ENCODE assay signal across 8 cellular contexts in genomic region chr21:36060159-36060921, GRCh38. TPM values are rescaled to one million over a fixed set of nuclear protein-coding genes. Genes with fewer than 3 reads are reported as not detected.
DNase-seq lines count a peak whose midpoint lies in the region; ATAC-seq and TF ChIP-seq lines count a peak whose summit lies in the region.

A gene with protein sequence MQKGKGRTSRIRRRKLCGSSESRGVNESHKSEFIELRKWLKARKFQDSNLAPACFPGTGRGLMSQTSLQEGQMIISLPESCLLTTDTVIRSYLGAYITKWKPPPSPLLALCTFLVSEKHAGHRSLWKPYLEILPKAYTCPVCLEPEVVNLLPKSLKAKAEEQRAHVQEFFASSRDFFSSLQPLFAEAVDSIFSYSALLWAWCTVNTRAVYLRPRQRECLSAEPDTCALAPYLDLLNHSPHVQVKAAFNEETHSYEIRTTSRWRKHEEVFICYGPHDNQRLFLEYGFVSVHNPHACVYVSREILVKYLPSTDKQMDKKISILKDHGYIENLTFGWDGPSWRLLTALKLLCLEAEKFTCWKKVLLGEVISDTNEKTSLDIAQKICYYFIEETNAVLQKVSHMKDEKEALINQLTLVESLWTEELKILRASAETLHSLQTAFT (minus strand): TSS chr21:36060526. CDS start chr21:36058888, 1,638 bp downstream.

- peak within 1 kb of the TSS; percentile 95 for H3K4me3 ChIP-seq in epithelial cell of proximal tubule (ENCODE audit: low read depth, low read length)
- peak within 1 kb of the TSS; percentile 88 to 99 for H3K4me3 ChIP-seq in mucosa of rectum (ENCODE audit: low read length in 2 of 2)

- peaks cover 5 to 12% (median 6%) of the 10 kb centered on the region in 3 donors for H3K4me1 Mint-ChIP-seq in IgD-negative memory B cell

- DNase-seq in DMS 273 treated with DMSO at 0.1 percent for 48 hours (lab: John Stamatoyannopoulos, UW) (peak; percentile 83), OCI-M2 (lab: John Stamatoyannopoulos, UW; ENCODE audit: unreplicated experiment) (peak; percentile 64), activated T-cell treated with anti-CD3 and anti-CD28 coated beads for 4 hours (peak; percentile 89), epithelial cell of proximal tubule (ENCODE audit: low read depth) (peak; percentile 59)
- peak; percentile 97 for DNase-seq in stimulated activated CD8-positive, alpha-beta memory T cell treated with anti-CD3 and anti-CD28 coated beads, Interleukin-4, amount 100 ng/mL, for 48 hours

- H3K27ac Mint-ChIP-seq in IgD-negative memory B cell, result peak within 1 kb of the TSS; percentile 94 to 99 (median 98)

- no peak for TF ChIP-seq CTCF in epithelial cell of proximal tubule (conservative IDR thresholded peaks at IDR 0.05; ENCODE audit: low read depth, low read length)

- H3K27me3 ChIP-seq in mucosa of rectum (ENCODE audit: control insufficient read depth in 2 of 2, insufficient read depth in 2 of 2, low read length in 2 of 2), result no peaks in the 10 kb centered on the region

- no peaks in the 10 kb centered on the region for H3K9me3 Mint-ChIP-seq in IgD-negative memory B cell

- H3K9me3 ChIP-seq in mucosa of rectum (ENCODE audit: control insufficient read depth in 2 of 2, low read length in 2 of 2), result no peaks in the 10 kb centered on the region

- peaks cover 2% of the 10 kb centered on the region for H3K27me3 Mint-ChIP-seq in IgD-negative memory B cell

- H3K36me3 Mint-ChIP-seq in IgD-negative memory B cell, result peaks cover 12% of the 10 kb centered on the region

- peak within 1 kb of the TSS; percentile 94 to 99 (median 97) for H3K4me3 Mint-ChIP-seq in IgD-negative memory B cell

- peaks cover 0 to 3% of the 10 kb centered on the region in 2 donors for H3K4me1 ChIP-seq in mucosa of rectum (ENCODE audit: control insufficient read depth in 2 of 2, insufficient read depth in 2 of 2, low read length in 2 of 2)

- peaks cover 27 to 29% of the 10 kb centered on the region in 2 donors for H3K36me3 ChIP-seq in mucosa of rectum (ENCODE audit: control insufficient read depth in 2 of 2, insufficient read depth in 2 of 2, low read length in 2 of 2)

- peak within 1 kb of the TSS; percentile 78 to 79 for H3K9ac ChIP-seq in mucosa of rectum (ENCODE audit: low read depth in 1 of 2, low read length in 2 of 2)

- ATAC-seq in GM21529 (IDR thresholded peaks at IDR 0.05; ENCODE audit: unreplicated experiment), result peak; percentile 90

- peak within 1 kb of the TSS; percentile 93 to 95 for H3K27ac ChIP-seq in mucosa of rectum (ENCODE audit: low read depth in 2 of 2, low read length in 2 of 2)

RNA-seq across cellular contexts. Expression of the gene that starts here (rescaled TPM):
- 13.6 TPM for polyA plus RNA-seq in IgD-negative memory B cell
- total RNA-seq in epithelial cell of proximal tubule, result 19.7 and 36.2 TPM in 2 replicates

Comparison
In these comparisons a context has a peak if more than half of its experiments do, and no peak if none do; other contexts are left out.
1. Peak in every context shown above with its lines: DNase-seq, ATAC-seq, H3K4me3 ChIP-seq and H3K27ac ChIP-seq.